In genomic region chr5:134001938-134002731, GRCh38 we compare ENCODE assay signal across 8 cellular contexts. TPM values are rescaled to one million over a fixed set of nuclear protein-coding genes. Genes with fewer than 3 reads are reported as not detected.
DNase-seq lines count a peak whose midpoint lies in the region; ATAC-seq and TF ChIP-seq lines count a peak whose summit lies in the region.

No MANE protein-coding gene starts in this region.

- POLR2A ChIA-PET in AG04450 (lab: Yijun Ruan, JAX), result interaction anchor here (0.6 kb wide), 1 partner anchor 33 kb away, joined by 3 read pairs; no protein-coding TSS in a partner anchor

- peak overlapping the region; percentile 11 for H3K27ac ChIP-seq in AG04450 (ENCODE audit: low read depth, low read length)

- H3K4me3 ChIP-seq in AG04450 (ENCODE audit: low read depth, low read length), result no peak overlapping the region
- peak overlapping the region; percentile 83 for H3K4me3 ChIP-seq in HAP-1

- H3K36me3 ChIP-seq in HAP-1 (replicated peaks), result peaks cover 30% of the 10 kb centered on the region

- no peaks in the 10 kb centered on the region; the same call in 1 of the 2 replicates for H3K9me3 ChIP-seq in AG04450 (ENCODE audit: control insufficient read depth, insufficient read depth, low read length)
- no peaks in the 10 kb centered on the region for H3K9me3 ChIP-seq in HAP-1

- H3K9me3 Mint-ChIP-seq in activated naive CD8-positive, alpha-beta T cell (ENCODE audit: low read depth), result no peaks in the 10 kb centered on the region
- H3K9me3 Mint-ChIP-seq in mesothelial cell of epicardium, result no peaks in the 10 kb centered on the region

- H3K27ac Mint-ChIP-seq in activated naive CD8-positive, alpha-beta T cell, result peak overlapping the region; percentile 73
- peak overlapping the region; percentile 65 for H3K27ac Mint-ChIP-seq in mesothelial cell of epicardium

- no peak for ATAC-seq in HG03469 (IDR thresholded peaks at IDR 0.05; ENCODE audit: unreplicated experiment)

- CTCF ChIA-PET in AG04450 (lab: Charles Lee), result interaction anchor here (1.8 kb wide), 1 partner anchor 22 kb away, joined by 4 read pairs; no protein-coding TSS in a partner anchor

- no peaks in the 10 kb centered on the region for H3K27me3 Mint-ChIP-seq in activated naive CD8-positive, alpha-beta T cell
- H3K27me3 Mint-ChIP-seq in mesothelial cell of epicardium (ENCODE audit: low read depth), result no peaks in the 10 kb centered on the region

- peaks cover 60% of the 10 kb centered on the region for H3K4me1 Mint-ChIP-seq in activated naive CD8-positive, alpha-beta T cell (ENCODE audit: low read depth)
- H3K4me1 Mint-ChIP-seq in mesothelial cell of epicardium, result peaks cover 27% of the 10 kb centered on the region

- in situ Hi-C loops in HAP-1 (cut with MboI; ENCODE audit: low sequenced_read_pairs), result no loop called here

- no peak for DNase-seq in AG04450 (ENCODE audit: low read depth, low spot score)
- DNase-seq in HAP-1 (ENCODE audit: low spot score in 2 of 2), result no peak
- DNase-seq in mesothelial cell of epicardium (ENCODE audit: low spot score in 2 of 2, unreplicated experiment in 2 of 2), result no peak
- DNase-seq in AG20443 (ENCODE audit: low spot score), result no peak
- no peak for DNase-seq in glomerular visceral epithelial cell (ENCODE audit: extremely low spot score)
- DNase-seq in T1000 (lab: John Stamatoyannopoulos, UW), result no peak

- H3K4me3 Mint-ChIP-seq in activated naive CD8-positive, alpha-beta T cell, result peak overlapping the region; percentile 96
- H3K4me3 Mint-ChIP-seq in mesothelial cell of epicardium, result peak overlapping the region; percentile 85

- TF ChIP-seq CTCF in AG04450 (IDR thresholded peaks at IDR 0.05; ENCODE audit: low read depth, low read length) (no peak), mesothelial cell of epicardium (IDR thresholded peaks at IDR 0.05; ENCODE audit: unreplicated experiment) (no peak)

- H3K4me1 ChIP-seq in HAP-1, result peaks cover 7% of the 10 kb centered on the region; the same call in 1 of the 2 replicates

- H3K36me3 Mint-ChIP-seq in activated naive CD8-positive, alpha-beta T cell, result peaks cover 8% of the 10 kb centered on the region
- no peaks in the 10 kb centered on the region for H3K36me3 Mint-ChIP-seq in mesothelial cell of epicardium

- H3K27me3 ChIP-seq in AG04450 (ENCODE audit: control insufficient read depth, insufficient read depth, low read length) (no peaks in the 10 kb centered on the region), HAP-1 (ENCODE audit: low read depth) (no peaks in the 10 kb centered on the region)

RNA-seq across cellular contexts. Expression of gene VDAC1, which starts 2.6 kb away (rescaled TPM):
- 218 and 262 TPM in 2 replicates for polyA plus RNA-seq in AG04450 (2011; rRNA removed)
- polyA minus RNA-seq in AG04450 (2011; rRNA and poly(A)+ RNA removed), result 141 and 160 TPM in 2 replicates
- total RNA-seq in mesothelial cell of epicardium, result 108 to 111 TPM (median 109 TPM) in 3 replicates

RNA-seq across cellular contexts. Expression of gene C5orf15, which starts 33.7 kb away (rescaled TPM):
- 87.5 and 92.9 TPM in 2 replicates for polyA plus RNA-seq in AG04450 (2011; rRNA removed)
- 52.5 and 55.2 TPM in 2 replicates for polyA minus RNA-seq in AG04450 (2011; rRNA and poly(A)+ RNA removed)
- 44.2 to 47.4 TPM (median 47.3 TPM) in 3 replicates for total RNA-seq in mesothelial cell of epicardium
